Comparison of ENCODE assay signal across 15 cellular contexts in genomic region chr4:75251547-75251946, GRCh38.
DNase-seq lines count a peak whose midpoint lies in the region; ATAC-seq, FAIRE-seq and TF ChIP-seq lines count a peak whose summit lies in the region.
"Had no signal": no experiment of that assay in that cellular context is flagged by ENCODE, and none has a peak within 500 bp of the region (broad histone marks: within the 10 kb centered on the region; RNA-seq: fewer than 3 reads in every experiment).

No MANE protein-coding gene starts in this region.

- no peaks in the 10 kb centered on the region for H4K20me1 ChIP-seq in GM12878 (ENCODE audit: control insufficient read depth, insufficient read depth)

- POLR2A ChIA-PET in GM12878 (lab: Charles Lee) = no interaction called here

- TF ChIP-seq CTCF in GM12878 (IDR thresholded peaks at IDR 0.05 in 2 of 3, conservative IDR thresholded peaks at IDR 0.05 in 1 of 3; ENCODE audit: control insufficient read depth in 2 of 3, extremely low read depth in 1 of 3, insufficient read depth in 1 of 3, low read depth in 3 of 3, low read length in 3 of 3) (no peak), uterus (IDR thresholded peaks at IDR 0.05) (no peak), adrenal gland (IDR thresholded peaks at IDR 0.05) (no peak)

- H3K9me3 ChIP-seq in GM12878 (replicated peaks; ENCODE audit: control insufficient read depth, insufficient read depth, low read length) (no peaks in the 10 kb centered on the region), uterus (no peaks in the 10 kb centered on the region), adrenal gland (replicated peaks in 1 of 3) (no peaks in the 10 kb centered on the region)
- H3K9me3 ChIP-seq: ascending aorta, psoas muscle had no signal

- no peak for TF ChIP-seq POLR2A in GM12878 (IDR thresholded peaks at IDR 0.05; ENCODE audit: low read depth, low read length)
- no peak for TF ChIP-seq POLR2A in uterus (IDR thresholded peaks at IDR 0.05)
- TF ChIP-seq POLR2A in adrenal gland (IDR thresholded peaks at IDR 0.05) = no peak

- no TSS peak for BruUV-seq in GM12878 (replicated peaks; lab: Mats Ljungman, UMichigan)

- SMC1A ChIA-PET in GM12878 (lab: Charles Lee; ENCODE audit: uncharacterized antibody, unreplicated experiment) = no interaction called here

- ATAC-seq in GM21381 (IDR thresholded peaks at IDR 0.05; ENCODE audit: unreplicated experiment) = peak; percentile 70
- ATAC-seq in HG03066 (IDR thresholded peaks at IDR 0.05; ENCODE audit: low read depth, unreplicated experiment) = peak; percentile 75
- ATAC-seq in GM12878 = peak; percentile 94
- ATAC-seq in HG03196 (IDR thresholded peaks at IDR 0.05; ENCODE audit: unreplicated experiment) = no peak
- ATAC-seq: HCT116, psoas muscle had no signal

- DNase-seq in GM18507 (ENCODE audit: extremely low spot score, insufficient read length, low read depth) = no peak
- peak; percentile 37 for DNase-seq in GM12878 (ENCODE audit: low read depth, low spot score)
- no peak for DNase-seq in stimulated activated CD4-positive, alpha-beta T cell treated with anti-CD3 and anti-CD28 coated beads, Interleukin-4, amount 100 ng/mL, for 4 hours
- no peak for DNase-seq in uterus
- no peak for DNase-seq in adrenal gland
- DNase-seq: activated T-cell treated with anti-CD3 and anti-CD28 coated beads, Interleukin-2, amount 50 U/mL, for 24 hours; GDM1; NCI-H2081 treated with DMSO at 0.1 percent for 48 hours; psoas muscle had no signal

- H3K4me3 ChIP-seq in GM12878 (no peak overlapping the region), uterus (no peak overlapping the region), adrenal gland (no peak overlapping the region)
- H3K4me3 ChIP-seq: ascending aorta, psoas muscle had no signal

- 5% methylated on average over 3 of the region's 3 CpGs for WGBS in GM12878 (ENCODE audit: insufficient coverage, insufficient replicate concordance, low lambda C conversion rate, missing lambda C conversion rate)
- WGBS in adrenal gland, 4 donors = 65 to 77% (median 76%) methylated on average over 3 of the region's 3 CpGs

- CTCF ChIA-PET in GM12878 (lab: Yijun Ruan, JAX) = no interaction called here

- H3K36me3 ChIP-seq in GM12878 (ENCODE audit: control insufficient read depth in 2 of 2, insufficient read depth in 2 of 2, low read length in 1 of 2) (no peaks in the 10 kb centered on the region), uterus (no peaks in the 10 kb centered on the region), adrenal gland (replicated peaks in 1 of 2) (no peaks in the 10 kb centered on the region)
- H3K36me3 ChIP-seq: ascending aorta had no signal

- peak in 1 of 2 experiments; percentile 46; a peak in 2 of 4 replicates for TF ChIP-seq EP300 in GM12878 (IDR thresholded peaks at IDR 0.05; ENCODE audit: borderline replicate concordance in 1 of 2, control insufficient read depth in 1 of 2, low read depth in 2 of 2, low read length in 2 of 2)

- FAIRE-seq in GM18507 (lab: Jason Lieb, UNC) (peak; percentile 62), GM12878 (lab: Jason Lieb, UNC) (peak; percentile 41)

- intact Hi-C loops in GM12878 (cut with micrococcal nuclease; ENCODE audit: unreplicated experiment) (no loop called here), uterus (cut with DNase I; ENCODE audit: low total_unique reads) (no loop called here), adrenal gland (cut with DNase I) (no loop called here)

- H3K79me2 ChIP-seq in GM12878 (ENCODE audit: control insufficient read depth, insufficient read depth, low read length) = no peaks in the 10 kb centered on the region

- in situ Hi-C loops in GM12878 (cut with MboI) = no loop called here

- peaks cover 9% of the 10 kb centered on the region for H3K4me1 ChIP-seq in GM12878 (ENCODE audit: control insufficient read depth, insufficient read depth, low read length)
- H3K4me1 ChIP-seq in uterus = no peaks in the 10 kb centered on the region
- H3K4me1 ChIP-seq in adrenal gland (replicated peaks in 1 of 2) = no peaks in the 10 kb centered on the region
- H3K4me1 ChIP-seq: ascending aorta, psoas muscle had no signal

- H3K27ac ChIP-seq in GM12878 (ENCODE audit: control insufficient read depth, insufficient read depth) = no peak overlapping the region
- no peak overlapping the region for H3K27ac ChIP-seq in uterus
- H3K27ac ChIP-seq in adrenal gland = no peak overlapping the region
- H3K27ac ChIP-seq: ascending aorta, C4-2B, psoas muscle had no signal

- no peak overlapping the region for H3K9ac ChIP-seq in GM12878 (ENCODE audit: control insufficient read depth, insufficient read depth, low read length)

- H2AFZ ChIP-seq in GM12878 (ENCODE audit: control insufficient read depth, low read depth, low read length) = no peak overlapping the region

- H3K27me3 ChIP-seq in GM12878 (replicated peaks in 1 of 2; ENCODE audit: control insufficient read depth in 2 of 2, insufficient read depth in 2 of 2, low read length in 1 of 2) (no peaks in the 10 kb centered on the region), uterus (no peaks in the 10 kb centered on the region), adrenal gland (no peaks in the 10 kb centered on the region)
- H3K27me3 ChIP-seq: ascending aorta had no signal

- peak overlapping the region; percentile 23; the same call in 1 of the 2 replicates for H3K4me2 ChIP-seq in GM12878 (ENCODE audit: control insufficient read depth, insufficient read depth)

- RAD21 ChIA-PET in GM12878 (lab: Charles Lee; ENCODE audit: unreplicated experiment) = interaction anchor here (1.0 kb wide), 1 partner anchor 319 kb away, joined by 3 read pairs; the partner anchor contains the start of gene PARM1

- TF ChIP-seq RAD21 in GM12878 (IDR thresholded peaks at IDR 0.05; ENCODE audit: insufficient read depth, low read depth, low read length) = no peak

TF ChIP-seq in GM12878, 131 proteins besides CTCF, POLR2A, EP300 and RAD21 (continues in another document):
- TF ChIP-seq MYB (IDR thresholded peaks at IDR 0.05; ENCODE audit: borderline replicate concordance, low read depth, low read length) (no peak), CHD4 (IDR thresholded peaks at IDR 0.05) (no peak), EZH2 (IDR thresholded peaks at IDR 0.05; ENCODE audit: borderline replicate concordance, control insufficient read depth, low read depth, low read length) (no peak), IKZF2 (IDR thresholded peaks at IDR 0.05) (0 out of 4 replicates have a peak, but pooled peaks of 1 of the 2 experiments have one; percentile 9), MYC (IDR thresholded peaks at IDR 0.05; ENCODE audit: insufficient read depth, insufficient read length, insufficient replicate concordance, low read length, severe bottlenecking) (no peak), STAT3 (IDR thresholded peaks at IDR 0.05; ENCODE audit: low read depth, low read length) (0 out of 2 replicates have a peak, but pooled peaks have one; percentile 61), TCF3 (IDR thresholded peaks at IDR 0.05; ENCODE audit: borderline replicate concordance, insufficient read depth, low read depth, low read length) (no peak), SPI1 (IDR thresholded peaks at IDR 0.05; ENCODE audit: borderline replicate concordance, insufficient read depth, low read depth, low read length) (peak; percentile 91), KAT2A (conservative IDR thresholded peaks at IDR 0.05; ENCODE audit: control insufficient read depth, low read depth, low read length) (no peak), MEF2A (IDR thresholded peaks at IDR 0.05; ENCODE audit: insufficient read depth, low read depth, low read length) (no peak), PAX5 (IDR thresholded peaks at IDR 0.05; ENCODE audit: borderline replicate concordance, low read depth, low read length) (no peak), HDAC2 (IDR thresholded peaks at IDR 0.05) (no peak), ZNF384 (IDR thresholded peaks at IDR 0.05; ENCODE audit: borderline replicate concordance, low read depth, low read length) (no peak), GABPA (IDR thresholded peaks at IDR 0.05; ENCODE audit: low read depth) (no peak), FOS (IDR thresholded peaks at IDR 0.05; ENCODE audit: borderline replicate concordance, extremely low read depth, insufficient read length) (no peak), CBFB (IDR thresholded peaks at IDR 0.05; ENCODE audit: low read depth) (no peak)
- TF ChIP-seq, protein P1, sequence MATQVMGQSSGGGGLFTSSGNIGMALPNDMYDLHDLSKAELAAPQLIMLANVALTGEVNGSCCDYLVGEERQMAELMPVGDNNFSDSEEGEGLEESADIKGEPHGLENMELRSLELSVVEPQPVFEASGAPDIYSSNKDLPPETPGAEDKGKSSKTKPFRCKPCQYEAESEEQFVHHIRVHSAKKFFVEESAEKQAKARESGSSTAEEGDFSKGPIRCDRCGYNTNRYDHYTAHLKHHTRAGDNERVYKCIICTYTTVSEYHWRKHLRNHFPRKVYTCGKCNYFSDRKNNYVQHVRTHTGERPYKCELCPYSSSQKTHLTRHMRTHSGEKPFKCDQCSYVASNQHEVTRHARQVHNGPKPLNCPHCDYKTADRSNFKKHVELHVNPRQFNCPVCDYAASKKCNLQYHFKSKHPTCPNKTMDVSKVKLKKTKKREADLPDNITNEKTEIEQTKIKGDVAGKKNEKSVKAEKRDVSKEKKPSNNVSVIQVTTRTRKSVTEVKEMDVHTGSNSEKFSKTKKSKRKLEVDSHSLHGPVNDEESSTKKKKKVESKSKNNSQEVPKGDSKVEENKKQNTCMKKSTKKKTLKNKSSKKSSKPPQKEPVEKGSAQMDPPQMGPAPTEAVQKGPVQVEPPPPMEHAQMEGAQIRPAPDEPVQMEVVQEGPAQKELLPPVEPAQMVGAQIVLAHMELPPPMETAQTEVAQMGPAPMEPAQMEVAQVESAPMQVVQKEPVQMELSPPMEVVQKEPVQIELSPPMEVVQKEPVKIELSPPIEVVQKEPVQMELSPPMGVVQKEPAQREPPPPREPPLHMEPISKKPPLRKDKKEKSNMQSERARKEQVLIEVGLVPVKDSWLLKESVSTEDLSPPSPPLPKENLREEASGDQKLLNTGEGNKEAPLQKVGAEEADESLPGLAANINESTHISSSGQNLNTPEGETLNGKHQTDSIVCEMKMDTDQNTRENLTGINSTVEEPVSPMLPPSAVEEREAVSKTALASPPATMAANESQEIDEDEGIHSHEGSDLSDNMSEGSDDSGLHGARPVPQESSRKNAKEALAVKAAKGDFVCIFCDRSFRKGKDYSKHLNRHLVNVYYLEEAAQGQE (IDR thresholded peaks at IDR 0.05; ENCODE audit: low read depth, low read length) = no peak
